In genomic region chr10:76711374-76711997, GRCh38 we compare ENCODE assay signal across 16 cellular contexts.
DNase-seq lines count a peak whose midpoint lies in the region; ATAC-seq, FAIRE-seq and TF ChIP-seq lines count a peak whose summit lies in the region.
"Had no signal": no experiment of that assay in that cellular context is flagged by ENCODE, and none has a peak within 500 bp of the region (broad histone marks: within the 10 kb centered on the region; RNA-seq: fewer than 3 reads in every experiment).

No MANE protein-coding gene starts in this region.

- H3K36me3 Mint-ChIP-seq in H9 (ENCODE audit: insufficient read depth in 1 of 3, low read depth in 3 of 3): peaks cover 0 to 17% (median 0%) of the 10 kb centered on the region in 3 experiments; a peak in 2 of 7 replicates
- H3K36me3 Mint-ChIP-seq: CD8-positive, alpha-beta memory T cell; IgD-negative memory B cell; T-cell had no signal

- H3K4me1 ChIP-seq in H9 (ENCODE audit: insufficient read depth, low read length) (no peaks in the 10 kb centered on the region), H1 (replicated peaks in 1 of 4; ENCODE audit: control insufficient read depth in 3 of 4, insufficient read depth in 4 of 4, low read length in 3 of 4) (peaks cover 0 to 4% (median 0%) of the 10 kb centered on the region in 4 experiments; a peak in 1 of 7 replicates), subcutaneous abdominal adipose tissue (ENCODE audit: control insufficient read depth in 5 of 5, insufficient read depth in 5 of 5, low read length in 5 of 5) (peaks cover 0 to 14% (median 8%) of the 10 kb centered on the region in 5 donors)
- H3K4me1 ChIP-seq: BE2C had no signal

- H3K9me3 ChIP-seq in H9 (ENCODE audit: control insufficient read depth, low read depth, low read length) (no peaks in the 10 kb centered on the region), H1 (ENCODE audit: insufficient read depth in 2 of 2, low read depth in 1 of 2, low read length in 1 of 2) (no peaks in the 10 kb centered on the region), subcutaneous abdominal adipose tissue (ENCODE audit: control insufficient read depth in 5 of 5, low read length in 5 of 5) (peaks cover 0 to 3% (median 0%) of the 10 kb centered on the region in 5 donors)
- H3K9me3 ChIP-seq: BE2C had no signal

- CTCF ChIA-PET in H1 (lab: Charles Lee; ENCODE audit: partially characterized antibody): no interaction called here

- POLR2A ChIA-PET in H1 (lab: Charles Lee; ENCODE audit: partially characterized antibody): no interaction called here

- peaks cover 7 to 14% of the 10 kb centered on the region in 2 experiments; a peak in 4 of 5 replicates for H3K9me3 Mint-ChIP-seq in H9

- no peak overlapping the region for H2BK5ac ChIP-seq in H9 (ENCODE audit: insufficient read length, low read length)
- no peak overlapping the region for H2BK5ac ChIP-seq in H1 (ENCODE audit: low read depth, low read length)

- FAIRE-seq in H1 (lab: Jason Lieb, UNC): no peak

- peak overlapping the region; percentile 34 for H2AFZ ChIP-seq in H9 (ENCODE audit: low read length)
- H2AFZ ChIP-seq in H1 (ENCODE audit: low read length): peak overlapping the region; percentile 90
- H2AFZ ChIP-seq: PC-9 had no signal

- DNase-seq in H9 (no peak), NCI-H2171 (lab: John Stamatoyannopoulos, UW) (peak; percentile 7), H1 (ENCODE audit: low read depth in 1 of 2, low spot score in 2 of 2) (no peak), foreskin fibroblast (no peak), activated gamma-delta T cell treated with Interleukin-2 at 50 U/mL for 16 hours (no peak)
- DNase-seq: BE2C; CD8-positive, alpha-beta memory T cell; H7; NCI-H2081 treated with DMSO at 0.1 percent for 48 hours; NCI-H510A treated with DMSO at 0.1 percent for 48 hours; PC-9; T-cell had no signal

- TF ChIP-seq CTCF in H9 (conservative IDR thresholded peaks at IDR 0.05): no peak
- TF ChIP-seq CTCF in H1 (IDR thresholded peaks at IDR 0.05; ENCODE audit: control extremely low read depth in 1 of 3, insufficient read depth in 1 of 3, low read depth in 1 of 3, low read length in 3 of 3): no peak
- no peak for TF ChIP-seq CTCF in foreskin fibroblast (IDR thresholded peaks at IDR 0.05; ENCODE audit: low read depth, low read length)

- H3K18ac ChIP-seq in H9 (ENCODE audit: insufficient read length, low read depth, low read length) (no peak overlapping the region), H1 (ENCODE audit: extremely low read depth, low read length) (no peak overlapping the region)

- no peak for TF ChIP-seq POLR2A in H1 (IDR thresholded peaks at IDR 0.05; ENCODE audit: control extremely low read depth in 1 of 2, low read depth in 2 of 2, low read length in 2 of 2)

- H3K23ac ChIP-seq in H9 (ENCODE audit: insufficient read length, low read depth, low read length) (no peak overlapping the region), H1 (ENCODE audit: insufficient read length) (no peak overlapping the region)

- no peak for TF ChIP-seq EP300 in H1 (IDR thresholded peaks at IDR 0.05; ENCODE audit: borderline replicate concordance in 1 of 2, low read depth in 2 of 2, low read length in 2 of 2)

- H2BK12ac ChIP-seq in H9 (ENCODE audit: insufficient read length, low read depth, low read length) (no peak overlapping the region), H1 (ENCODE audit: low read depth, low read length) (0 out of 2 replicates have a peak overlapping the region, but pooled peaks have one; percentile 21)

- no peak overlapping the region for H2BK15ac ChIP-seq in H9 (ENCODE audit: low read depth, low read length)
- no peak overlapping the region for H2BK15ac ChIP-seq in H1 (ENCODE audit: low read length)

- H3K4ac ChIP-seq in H9 (ENCODE audit: low read depth, low read length) (no peak overlapping the region), H1 (replicated peaks; ENCODE audit: insufficient read length, low read depth, low read length) (no peak overlapping the region)

- H4K8ac ChIP-seq in H9 (replicated peaks; ENCODE audit: insufficient read length, low read depth, low read length): no peak overlapping the region
- no peak overlapping the region; the same call in 1 of the 2 replicates for H4K8ac ChIP-seq in H1 (ENCODE audit: extremely low read depth, insufficient read depth, low read length)

- H3T11ph ChIP-seq in H9 (ENCODE audit: low read length): no peak overlapping the region

- peaks cover 16 to 17% of the 10 kb centered on the region in 2 experiments for H3K4me1 Mint-ChIP-seq in H9
- H3K4me1 Mint-ChIP-seq: CD8-positive, alpha-beta memory T cell; IgD-negative memory B cell had no signal

- no CpG with 5 or more reads among the region's 5 CpGs for WGBS in H9 (ENCODE audit: extremely low coverage, insufficient read length, low lambda C conversion rate)
- WGBS in H1 (ENCODE audit: extremely low coverage in 1 of 2, insufficient coverage in 1 of 2, insufficient read length in 1 of 2, insufficient replicate concordance in 2 of 2, low coverage in 1 of 2, low lambda C conversion rate in 2 of 2, missing lambda C conversion rate in 1 of 2), 2 experiments: 91% methylated on average over 5 of the region's 5 CpGs; no CpG with 5 or more reads in 1 of the 2 experiments

- H3K4me3 ChIP-seq in H1 (ENCODE audit: extremely low read depth in 1 of 4, insufficient read depth in 2 of 4, low read depth in 3 of 4, low read length in 4 of 4) (no peak overlapping the region), subcutaneous abdominal adipose tissue (ENCODE audit: low read depth in 1 of 5, low read length in 5 of 5) (peak overlapping the region; percentile 13 to 70 (median 50)), foreskin fibroblast (ENCODE audit: low read depth in 1 of 2, low read length in 2 of 2) (no peak overlapping the region)
- H3K4me3 ChIP-seq: PC-9, SK-N-MC had no signal

- H3K36me3 ChIP-seq in H1 (ENCODE audit: control insufficient read depth in 2 of 4, insufficient read depth in 4 of 4, low read length in 3 of 4) (no peaks in the 10 kb centered on the region), subcutaneous abdominal adipose tissue (ENCODE audit: control insufficient read depth in 5 of 5, insufficient read depth in 5 of 5, low read length in 5 of 5) (no peaks in the 10 kb centered on the region)
- H3K36me3 ChIP-seq: BE2C had no signal

- H2BK20ac ChIP-seq in H9 (ENCODE audit: low read depth, low read length, poor library complexity, severe bottlenecking): no peak overlapping the region
- H2BK20ac ChIP-seq in H1 (ENCODE audit: low read length): no peak overlapping the region

- H2AK5ac ChIP-seq in H9 (ENCODE audit: insufficient read length, low read length): no peak overlapping the region
- H2AK5ac ChIP-seq in H1 (ENCODE audit: low read depth, low read length): no peak overlapping the region

- H3K27me3 Mint-ChIP-seq in H9 (ENCODE audit: low read depth): no peaks in the 10 kb centered on the region
- H3K27me3 Mint-ChIP-seq: CD8-positive, alpha-beta memory T cell; T-cell had no signal

- H4K20me1 ChIP-seq in H9 (ENCODE audit: control insufficient read depth, insufficient read depth, insufficient read length) (no peaks in the 10 kb centered on the region), H1 (replicated peaks in 1 of 2; ENCODE audit: control insufficient read depth in 1 of 2, insufficient read depth in 2 of 2, low read length in 2 of 2) (no peaks in the 10 kb centered on the region)

- no peak overlapping the region for H3K14ac ChIP-seq in H9 (ENCODE audit: insufficient read depth, low read length)
- H3K14ac ChIP-seq in H1 (ENCODE audit: insufficient read length): no peak overlapping the region

- H3K56ac ChIP-seq in H9 (ENCODE audit: insufficient read length, low read depth, low read length): no peak overlapping the region
- no peak overlapping the region for H3K56ac ChIP-seq in H1 (replicated peaks; ENCODE audit: insufficient read length, low read depth, low read length)

- H2BK120ac ChIP-seq in H9 (ENCODE audit: low read depth, low read length, poor library complexity, severe bottlenecking) (no peak overlapping the region), H1 (replicated peaks; ENCODE audit: low read depth, low read length) (no peak overlapping the region)

- no peaks in the 10 kb centered on the region for H3K79me2 ChIP-seq in H9 (ENCODE audit: insufficient read depth, low read length)
- no peaks in the 10 kb centered on the region for H3K79me2 ChIP-seq in H1 (ENCODE audit: control insufficient read depth in 1 of 2, insufficient read depth in 2 of 2, low read length in 2 of 2)

- H3K79me1 ChIP-seq in H9 (ENCODE audit: insufficient read depth, low read depth, low read length, poor library complexity, severe bottlenecking): no peaks in the 10 kb centered on the region
- no peaks in the 10 kb centered on the region for H3K79me1 ChIP-seq in H1 (ENCODE audit: low read depth, low read length)

- H3K27ac ChIP-seq in H9 (ENCODE audit: insufficient read length, low read depth, low read length): no peak overlapping the region
- H3K27ac ChIP-seq in H1 (ENCODE audit: low read depth, low read length): no peak overlapping the region
- H3K27ac ChIP-seq in subcutaneous abdominal adipose tissue (ENCODE audit: low read depth, low read length): no peak overlapping the region
- H3K27ac ChIP-seq: PC-9, SK-N-MC had no signal

- no peaks in the 10 kb centered on the region for H3K23me2 ChIP-seq in H9 (ENCODE audit: insufficient read length, low read depth, low read length, poor library complexity, severe bottlenecking)
- no peaks in the 10 kb centered on the region for H3K23me2 ChIP-seq in H1 (ENCODE audit: low read depth, low read length)

- H4K91ac ChIP-seq in H9 (ENCODE audit: insufficient read length, low read depth, low read length) (no peak overlapping the region), H1 (replicated peaks; ENCODE audit: insufficient read length, low read length) (no peak overlapping the region)

- H3K4me2 ChIP-seq in H9 (ENCODE audit: insufficient read depth, insufficient read length, low read length): no peak overlapping the region
- H3K4me2 ChIP-seq in H1 (ENCODE audit: insufficient read depth in 1 of 2, low read depth in 2 of 2, low read length in 2 of 2): no peak overlapping the region
- H3K4me2 ChIP-seq: PC-9 had no signal

- no peaks in the 10 kb centered on the region for H3K27me3 ChIP-seq in H9 (ENCODE audit: insufficient read depth, low read length)
- H3K27me3 ChIP-seq in H1 (replicated peaks in 1 of 4; ENCODE audit: control insufficient read depth in 3 of 4, extremely low read depth in 1 of 4, insufficient read depth in 3 of 4, low read length in 3 of 4): no peaks in the 10 kb centered on the region
- H3K27me3 ChIP-seq in subcutaneous abdominal adipose tissue (ENCODE audit: control insufficient read depth in 5 of 5, insufficient read depth in 4 of 5, low read length in 5 of 5): no peaks in the 10 kb centered on the region
- H3K27me3 ChIP-seq: BE2C had no signal

- ATAC-seq in HG02970 (IDR thresholded peaks at IDR 0.05; ENCODE audit: low FRiP score, unreplicated experiment): no peak
- ATAC-seq: T-cell had no signal

- TF ChIP-seq RAD21 in H1 (IDR thresholded peaks at IDR 0.05 in 1 of 2, conservative IDR thresholded peaks at IDR 0.05 in 1 of 2; ENCODE audit: low read depth in 2 of 2, low read length in 2 of 2): 0 out of 4 replicates have a peak, but pooled peaks of 1 of the 2 experiments have one; percentile 8

- H3K9ac ChIP-seq in H9 (ENCODE audit: extremely low read depth, insufficient read length, low read length) (no peak overlapping the region), H1 (replicated peaks in 1 of 4; ENCODE audit: extremely low read depth in 1 of 4, low read depth in 3 of 4, low read length in 3 of 4) (no peak overlapping the region), subcutaneous abdominal adipose tissue (ENCODE audit: low read length in 5 of 5) (peak overlapping the region in 2 of 5 donors; percentile 34 to 60)

- peak overlapping the region in 1 of 3 experiments; percentile 58; a peak in 1 of 7 replicates for H3K27ac Mint-ChIP-seq in H9
- H3K27ac Mint-ChIP-seq: CD8-positive, alpha-beta memory T cell; T-cell had no signal

- no peak overlapping the region; a peak in 1 of 5 replicates for H3K4me3 Mint-ChIP-seq in H9
- H3K4me3 Mint-ChIP-seq: CD8-positive, alpha-beta memory T cell; IgD-negative memory B cell; T-cell had no signal

- H4K5ac ChIP-seq in H9 (ENCODE audit: insufficient read length, low read depth, low read length): no peak overlapping the region
- H4K5ac ChIP-seq in H1 (ENCODE audit: insufficient read length, low read depth, low read length): no peak overlapping the region

Comparison
In these comparisons a context has a peak if more than half of its experiments do, and no peak if none do; other contexts are left out.
1. H3K4me3 ChIP-seq: peak in subcutaneous abdominal adipose tissue (5 of 5); none in H1 (0 of 4) and foreskin fibroblast (0 of 2).